ENCODE assay signal across 9 cellular contexts in genomic region chr22:46935506-46936377, GRCh38.
DNase-seq lines count a peak whose midpoint lies in the region; ATAC-seq and TF ChIP-seq lines count a peak whose summit lies in the region.
"Had no signal": no experiment of that assay in that cellular context is flagged by ENCODE, and none has a peak within 500 bp of the region (broad histone marks: within the 10 kb centered on the region; RNA-seq: fewer than 3 reads in every experiment).

No MANE protein-coding gene starts in this region.

- H3K27ac ChIP-seq in SJCRH30 (peak overlapping the region; percentile 54), right atrium auricular region (peak overlapping the region in 1 of 2 donors; percentile 47), psoas muscle (peak overlapping the region; percentile 41)
- H3K27ac ChIP-seq: KMS-11 had no signal

- H3K27me3 ChIP-seq in SJCRH30 (no peaks in the 10 kb centered on the region), right atrium auricular region (no peaks in the 10 kb centered on the region), psoas muscle (ENCODE audit: insufficient read depth in 3 of 3, low read length in 2 of 3) (no peaks in the 10 kb centered on the region)

- ATAC-seq in psoas muscle, result peak; percentile 75 to 90 (median 90)

- DNase-seq in HuH-7 (ENCODE audit: low spot score), result peak; percentile 61
- DNase-seq in SJCRH30, result no peak
- DNase-seq in right atrium auricular region (ENCODE audit: low spot score), result peak; percentile 58
- DNase-seq in psoas muscle, result no peak
- no peak for DNase-seq in H4 (ENCODE audit: low spot score)
- no peak for DNase-seq in stimulated activated naive CD4-positive, alpha-beta T cell (lab: John Stamatoyannopoulos, UW)
- no peak for DNase-seq in NAMALWA (ENCODE audit: low spot score)
- no peak for DNase-seq in COLO668 (lab: John Stamatoyannopoulos, UW; ENCODE audit: unreplicated experiment)

- H3K4me3 ChIP-seq in SJCRH30 (no peak overlapping the region), right atrium auricular region (no peak overlapping the region), psoas muscle (no peak overlapping the region)

- H3K4me1 ChIP-seq in SJCRH30 (peaks cover 8% of the 10 kb centered on the region; the same call in 1 of the 2 replicates), right atrium auricular region (peaks cover 0 to 25% of the 10 kb centered on the region in 2 donors), psoas muscle (peaks cover 23% of the 10 kb centered on the region)

- H3K36me3 ChIP-seq in SJCRH30, result no peaks in the 10 kb centered on the region
- no peaks in the 10 kb centered on the region for H3K36me3 ChIP-seq in right atrium auricular region
- no peaks in the 10 kb centered on the region for H3K36me3 ChIP-seq in psoas muscle (ENCODE audit: insufficient read depth in 1 of 2, low read depth in 1 of 2)

- 63 to 70% (median 68%) methylated on average over 24 of the region's 24 CpGs for WGBS in psoas muscle, 3 donors

- no peaks in the 10 kb centered on the region for H3K9me3 ChIP-seq in SJCRH30 (replicated peaks)
- H3K9me3 ChIP-seq in right atrium auricular region, result no peaks in the 10 kb centered on the region
- no peaks in the 10 kb centered on the region for H3K9me3 ChIP-seq in psoas muscle

- intact Hi-C loops in psoas muscle (cut with DNase I), result no loop called here

- TF ChIP-seq CTCF in right atrium auricular region (IDR thresholded peaks at IDR 0.05), result no peak
- TF ChIP-seq CTCF in psoas muscle (IDR thresholded peaks at IDR 0.05), result no peak

Comparison
In these comparisons a context has a peak if more than half of its experiments do, and no peak if none do; other contexts are left out.
1. DNase-seq: peak in HuH-7 (single experiment) and right atrium auricular region (single experiment); none in SJCRH30 (0 of 2), psoas muscle (0 of 2), H4 (single experiment), stimulated activated naive CD4-positive, alpha-beta T cell (0 of 6), NAMALWA (single experiment) and COLO668 (single experiment).